ENCODE assay signal across 14 cellular contexts in genomic region chr22:27111796-27112195, GRCh38.
A peak's percentile ranks its signal among the peaks of the same experiment; 100 is the strongest.
DNase-seq lines count a peak whose midpoint lies in the region; ATAC-seq, FAIRE-seq and TF ChIP-seq lines count a peak whose summit lies in the region.
"Had no signal": no experiment of that assay in that cellular context is flagged by ENCODE, and none has a peak within 500 bp of the region (broad histone marks: within the 10 kb centered on the region; RNA-seq: fewer than 3 reads in every experiment).

No MANE protein-coding gene starts in this region.

- H2AFZ ChIP-seq in IMR-90 (replicated peaks; ENCODE audit: low read length, poor library complexity) (no peak overlapping the region), trophoblast cell (ENCODE audit: insufficient read depth, low read length, poor library complexity) (no peak overlapping the region)

- H3K9ac ChIP-seq in IMR-90 (ENCODE audit: low read depth, low read length) = no peak overlapping the region
- H3K9ac ChIP-seq in trophoblast cell (ENCODE audit: low read length) = no peak overlapping the region

- H4K20me1 ChIP-seq in IMR-90 (ENCODE audit: insufficient read depth, low read length) = peaks cover 6% of the 10 kb centered on the region; the same call in 1 of the 2 replicates

- H3K18ac ChIP-seq in IMR-90 (ENCODE audit: low read depth, low read length) (no peak overlapping the region), trophoblast cell (ENCODE audit: low read length) (no peak overlapping the region)

- no peak overlapping the region for H3K27ac ChIP-seq in IMR-90 (ENCODE audit: insufficient read depth, low read length)
- peak overlapping the region; percentile 22 to 87 (median 62) for H3K27ac ChIP-seq in body of pancreas
- H3K27ac ChIP-seq in mesodermal cell (ENCODE audit: low read depth, low read length, severe bottlenecking) = peak overlapping the region; percentile 98
- H3K27ac ChIP-seq in trophoblast cell (ENCODE audit: low read depth, low read length) = no peak overlapping the region
- peak overlapping the region in 2 of 4 donors; percentile 83 to 84 for H3K27ac ChIP-seq in pancreas

- H3K4ac ChIP-seq in IMR-90 (ENCODE audit: low read depth, low read length) (peak overlapping the region; percentile 73), trophoblast cell (ENCODE audit: low read depth, low read length) (no peak overlapping the region)

- H4K12ac ChIP-seq in trophoblast cell (ENCODE audit: low read depth, low read length) = no peak overlapping the region

- POLR2A ChIA-PET in IMR-90 (lab: Charles Lee; ENCODE audit: unreplicated experiment) = no interaction called here

- 0 out of 3 replicates have a peak overlapping the region, but pooled peaks have one; percentile 49 for H2BK15ac ChIP-seq in IMR-90 (ENCODE audit: low read depth, low read length)

- H3K4me3 Mint-ChIP-seq in stimulated activated effector memory CD8-positive, alpha-beta T cell treated with anti-CD3 and anti-CD28 coated beads, Interleukin-12 subunit alpha, Interleukin-12 subunit beta, amount 100 ng/mL, for 72 hours = no peak overlapping the region
- H3K4me3 Mint-ChIP-seq: HFFc6 had no signal

- no peak for TF ChIP-seq POLR2A in IMR-90 (IDR thresholded peaks at IDR 0.05; ENCODE audit: low read depth, low read length)
- no peak for TF ChIP-seq POLR2A in body of pancreas (IDR thresholded peaks at IDR 0.05)

- H3K79me1 ChIP-seq in IMR-90 (ENCODE audit: low read depth in 1 of 2, low read length in 2 of 2) (no peaks in the 10 kb centered on the region), trophoblast cell (ENCODE audit: low read length) (peaks cover 15% of the 10 kb centered on the region)

- CTCF ChIA-PET in IMR-90 (lab: Yijun Ruan, JAX) = no interaction called here

- no peak overlapping the region for H3K56ac ChIP-seq in IMR-90 (ENCODE audit: extremely low read depth, insufficient read depth, low read length)

- BruUV-seq in IMR-90 (replicated peaks; lab: Mats Ljungman, UMichigan) = no TSS peak

- no peak overlapping the region for H4K5ac ChIP-seq in IMR-90 (ENCODE audit: low read depth, low read length)

- H3K4me2 ChIP-seq in IMR-90 (ENCODE audit: low read depth, low read length) = no peak overlapping the region
- H3K4me2 ChIP-seq in trophoblast cell (ENCODE audit: low read length) = no peak overlapping the region

- peaks cover 35% of the 10 kb centered on the region for H3K9me1 ChIP-seq in IMR-90 (ENCODE audit: insufficient read depth, low read length)

- no peak overlapping the region for H3K23ac ChIP-seq in IMR-90 (ENCODE audit: low read depth, low read length)
- no peak overlapping the region for H3K23ac ChIP-seq in trophoblast cell (ENCODE audit: low read length)

- in situ Hi-C loops in IMR-90 (cut with MboI; ENCODE audit: low sequenced_read_pairs) = no loop called here

- H3K9me3 ChIP-seq in IMR-90 (ENCODE audit: control insufficient read depth, insufficient read depth, low read length) (no peaks in the 10 kb centered on the region), body of pancreas (no peaks in the 10 kb centered on the region), mesodermal cell (ENCODE audit: control insufficient read depth, low read length) (no peaks in the 10 kb centered on the region), trophoblast cell (ENCODE audit: insufficient read depth, low read depth, low read length) (no peaks in the 10 kb centered on the region), pancreas (no peaks in the 10 kb centered on the region)
- H3K9me3 ChIP-seq: MG63 had no signal

- no peak overlapping the region for H2BK5ac ChIP-seq in IMR-90 (ENCODE audit: low read depth, low read length, poor library complexity, severe bottlenecking)
- H2BK5ac ChIP-seq in trophoblast cell (ENCODE audit: low read depth, low read length, poor library complexity) = peak overlapping the region; percentile 78

- H3K36me3 Mint-ChIP-seq in stimulated activated effector memory CD8-positive, alpha-beta T cell treated with anti-CD3 and anti-CD28 coated beads, Interleukin-12 subunit alpha, Interleukin-12 subunit beta, amount 100 ng/mL, for 72 hours = no peaks in the 10 kb centered on the region

- H2AK5ac ChIP-seq in IMR-90 (ENCODE audit: low read depth, low read length) (peak overlapping the region; percentile 81; the same call in 1 of the 2 replicates), trophoblast cell (ENCODE audit: low read length) (no peak overlapping the region)

- TF ChIP-seq RAD21 in IMR-90 (IDR thresholded peaks at IDR 0.05; ENCODE audit: low read length) = no peak

- intact Hi-C loops in IMR-90 (cut with micrococcal nuclease) (loop anchor here (10.0 kb wide), 1 partner anchor 437 kb away; no protein-coding TSS in a partner anchor), body of pancreas (cut with DNase I) (no loop called here), pancreas (cut with DNase I) (no loop called here)

- H2BK120ac ChIP-seq in IMR-90 (ENCODE audit: low read depth, low read length) (peak overlapping the region; percentile 50), trophoblast cell (ENCODE audit: insufficient read depth, low read length, poor library complexity) (no peak overlapping the region)

- H3K27me3 ChIP-seq in IMR-90 (ENCODE audit: control insufficient read depth, insufficient read depth, low read length) (peaks cover 3% of the 10 kb centered on the region), body of pancreas (no peaks in the 10 kb centered on the region), trophoblast cell (ENCODE audit: insufficient read depth, low read length) (no peaks in the 10 kb centered on the region), pancreas (no peaks in the 10 kb centered on the region)
- H3K27me3 ChIP-seq: MG63 had no signal

- WGBS in IMR-90 (ENCODE audit: extremely low coverage in 2 of 2, insufficient read length in 1 of 2), 2 experiments = 73% methylated on average over 3 of the region's 5 CpGs; no CpG with 5 or more reads in 1 of the 2 experiments
- WGBS in body of pancreas, 2 donors = 67 to 68% methylated on average over 5 of the region's 5 CpGs
- WGBS in mesodermal cell (ENCODE audit: insufficient coverage in 2 of 2), 2 experiments = 66% methylated on average over 4 of the region's 5 CpGs; no CpG with 5 or more reads in 1 of the 2 experiments
- WGBS in trophoblast cell (ENCODE audit: extremely low coverage, insufficient coverage, insufficient read length) = no CpG with 5 or more reads among the region's 5 CpGs
- WGBS in pancreas, 2 donors = 70 to 71% methylated on average over 5 of the region's 5 CpGs

- peak overlapping the region; percentile 79 for H2BK20ac ChIP-seq in IMR-90 (ENCODE audit: low read depth, low read length)

- H3K36me3 ChIP-seq in IMR-90 (ENCODE audit: control insufficient read depth, insufficient read depth, low read length) (no peaks in the 10 kb centered on the region), body of pancreas (replicated peaks in 1 of 2; ENCODE audit: insufficient read depth in 1 of 2, low read depth in 2 of 2) (no peaks in the 10 kb centered on the region), mesodermal cell (ENCODE audit: control insufficient read depth, insufficient read depth, low read length) (no peaks in the 10 kb centered on the region), trophoblast cell (ENCODE audit: control insufficient read depth in 1 of 2, insufficient read depth in 2 of 2, low read length in 2 of 2) (no peaks in the 10 kb centered on the region), pancreas (no peaks in the 10 kb centered on the region)
- H3K36me3 ChIP-seq: MG63 had no signal

- peak overlapping the region; percentile 53 for H2BK12ac ChIP-seq in trophoblast cell (ENCODE audit: low read length)

- peaks cover 2% of the 10 kb centered on the region for H3K79me2 ChIP-seq in trophoblast cell (ENCODE audit: control insufficient read depth, insufficient read depth, low read length, poor library complexity)

- H3K4me1 ChIP-seq in IMR-90 (ENCODE audit: control insufficient read depth, insufficient read depth, low read length) = peaks cover 22% of the 10 kb centered on the region
- H3K4me1 ChIP-seq in body of pancreas = peaks cover 53% of the 10 kb centered on the region
- H3K4me1 ChIP-seq in mesodermal cell (ENCODE audit: control insufficient read depth, insufficient read depth, low read length, poor library complexity, severe bottlenecking) = peaks cover 48% of the 10 kb centered on the region
- H3K4me1 ChIP-seq in trophoblast cell (ENCODE audit: control insufficient read depth in 1 of 2, insufficient read depth in 2 of 2, low read length in 2 of 2) = peaks cover 17 to 32% of the 10 kb centered on the region in 2 experiments
- peaks cover 12 to 42% (median 13%) of the 10 kb centered on the region in 3 donors for H3K4me1 ChIP-seq in pancreas

- H3K14ac ChIP-seq in IMR-90 (replicated peaks; ENCODE audit: low read depth, low read length) (no peak overlapping the region), trophoblast cell (ENCODE audit: low read length) (no peak overlapping the region)

- H4K8ac ChIP-seq in IMR-90 (ENCODE audit: low read depth in 2 of 2, low read length in 2 of 2) (peak overlapping the region in 1 of 2 experiments; percentile 47; a peak in 1 of 4 replicates), trophoblast cell (ENCODE audit: low read depth, low read length) (no peak overlapping the region)

- dilution Hi-C loops in IMR-90 (cut with HindIII; ENCODE audit: low sequenced_read_pairs, unreplicated experiment) = no loop called here

- H3K4me3 ChIP-seq in IMR-90 (ENCODE audit: insufficient read depth, low read depth, low read length) (no peak overlapping the region), body of pancreas (no peak overlapping the region), mesodermal cell (ENCODE audit: extremely low read depth, insufficient read depth, low read length, poor library complexity, severe bottlenecking) (no peak overlapping the region), trophoblast cell (ENCODE audit: low read depth, low read length) (no peak overlapping the region), pancreas (no peak overlapping the region)
- H3K4me3 ChIP-seq: MG63 had no signal

- no peak overlapping the region for H2AK9ac ChIP-seq in IMR-90 (replicated peaks; ENCODE audit: low read depth, low read length, poor library complexity)

- DNase-seq in IMR-90 (no peak), body of pancreas (no peak), trophoblast cell (no peak), pancreas (no peak)
- DNase-seq in stimulated activated effector memory CD8-positive, alpha-beta T cell treated with anti-CD3 and anti-CD28 coated beads, Interleukin-12 subunit alpha, Interleukin-12 subunit beta, amount 100 ng/mL, for 72 hours (ENCODE audit: low spot score in 2 of 2) = no peak
- no peak for DNase-seq in activated CD4-positive, CD25-positive, alpha-beta regulatory T cell (lab: John Stamatoyannopoulos, UW)
- DNase-seq: HFFc6, Karpas-422, MG63, NCI-H2081 treated with DMSO at 0.1 percent for 48 hours, NCI-H524 treated with DMSO at 0.1 percent for 48 hours, SHP77 had no signal

- H3K4me1 Mint-ChIP-seq in stimulated activated effector memory CD8-positive, alpha-beta T cell treated with anti-CD3 and anti-CD28 coated beads, Interleukin-12 subunit alpha, Interleukin-12 subunit beta, amount 100 ng/mL, for 72 hours = no peaks in the 10 kb centered on the region

- H3K9me3 Mint-ChIP-seq in stimulated activated effector memory CD8-positive, alpha-beta T cell treated with anti-CD3 and anti-CD28 coated beads, Interleukin-12 subunit alpha, Interleukin-12 subunit beta, amount 100 ng/mL, for 72 hours = peaks cover 4% of the 10 kb centered on the region

- no peak overlapping the region for H3K27ac Mint-ChIP-seq in stimulated activated effector memory CD8-positive, alpha-beta T cell treated with anti-CD3 and anti-CD28 coated beads, Interleukin-12 subunit alpha, Interleukin-12 subunit beta, amount 100 ng/mL, for 72 hours
- H3K27ac Mint-ChIP-seq: HFFc6 had no signal

- TF ChIP-seq CTCF in IMR-90 (conservative IDR thresholded peaks at IDR 0.05; ENCODE audit: low read depth, low read length) (no peak), body of pancreas (IDR thresholded peaks at IDR 0.05) (no peak), pancreas (IDR thresholded peaks at IDR 0.05) (no peak)

- FAIRE-seq in pancreas (lab: Jason Lieb, UNC) = no peak
- FAIRE-seq: GM19239 had no signal

- ATAC-seq in IMR-90 (ENCODE audit: low read depth) (no peak), body of pancreas (no peak), pancreas (no peak)
- ATAC-seq in stimulated activated effector memory CD8-positive, alpha-beta T cell treated with anti-CD3 and anti-CD28 coated beads, Interleukin-12 subunit alpha, Interleukin-12 subunit beta, amount 100 ng/mL, for 72 hours = no peak

- no peak overlapping the region for H4K91ac ChIP-seq in IMR-90 (ENCODE audit: insufficient read depth, low read depth, low read length)
- H4K91ac ChIP-seq in trophoblast cell (ENCODE audit: low read depth, low read length) = peak overlapping the region; percentile 86

Comparison
In these comparisons a context has a peak if more than half of its experiments do, and no peak if none do; other contexts are left out.
1. H3K27ac ChIP-seq: peak in body of pancreas (4 of 4) and mesodermal cell (single experiment); none in IMR-90 (single experiment) and trophoblast cell (single experiment).